ENCODE assay signal across 27 cellular contexts in genomic region chr2:62741954-62742722, GRCh38. TPM values are rescaled to one million over a fixed set of nuclear protein-coding genes. Genes with fewer than 3 reads are reported as not detected.
DNase-seq lines count a peak whose midpoint lies in the region; ATAC-seq and TF ChIP-seq lines count a peak whose summit lies in the region.
"Had no signal": no experiment of that assay in that cellular context is flagged by ENCODE, and none has a peak within 500 bp of the region (broad histone marks: within the 10 kb centered on the region; RNA-seq: fewer than 3 reads in every experiment).

No MANE protein-coding gene starts in this region.

- DNase-seq in AG10803 (ENCODE audit: low read depth) (peak; percentile 80), HFFc6 (peak; percentile 41), adipocyte (ENCODE audit: low read depth) (peak; percentile 16), myocyte (ENCODE audit: low read depth) (peak; percentile 21), NCI-H2081 treated with DMSO at 0.1 percent for 48 hours (lab: John Stamatoyannopoulos, UW) (no peak), GM19238 (ENCODE audit: insufficient read length, low spot score) (no peak), KBM-7 (no peak)
- DNase-seq: activated CD4-positive, alpha-beta T cell treated with anti-CD3 and anti-CD28 coated beads, Interleukin-2, amount 50 U/mL, for 48 hours; activated CD4-positive, CD25-positive, alpha-beta regulatory T cell; activated naive CD8-positive, alpha-beta T cell treated with anti-CD3 and anti-CD28 coated beads for 36 hours; cerebellar nuclear complex; GOT3; head of caudate nucleus; left cardiac atrium; NCI-H1092 treated with DMSO at 0.1 percent for 48 hours; NCI-H1930; NCI-H2227 treated with DMSO at 0.1 percent for 48 hours; NCI-H69; stimulated activated CD4-positive, alpha-beta T cell treated with anti-CD3 and anti-CD28 coated beads, Interleukin-12 subunit alpha, Interleukin-12 subunit beta, amount 100 ng/mL, for 4 hours; stimulated activated CD4-positive, alpha-beta T cell treated with anti-CD3 and anti-CD28 coated beads, Interleukin-4, amount 100 ng/mL, for 24 hours; stimulated activated naive B cell treated with anti-CD40 and anti-IgM and Interleukin-4, amounts not matched to agents 10 μg/mL and 1 μg/mL and 100 μg/mL, for 72 hours had no signal

- peaks cover 56% of the 10 kb centered on the region for H3K4me1 ChIP-seq in adipocyte (ENCODE audit: control insufficient read depth, insufficient read depth, low read length)

- TF ChIP-seq CTCF in AG10803 (conservative IDR thresholded peaks at IDR 0.05; ENCODE audit: low read length) (no peak), HFFc6 (IDR thresholded peaks at IDR 0.05) (no peak)

- no peaks in the 10 kb centered on the region for H3K9me3 Mint-ChIP-seq in HFFc6
- H3K9me3 Mint-ChIP-seq: activated naive CD8-positive, alpha-beta T cell treated with anti-CD3 and anti-CD28 coated beads for 36 hours; activated T-helper 2 cell treated with anti-CD3 and anti-CD28 coated beads, Interferon-gamma antibody, Interleukin-2, Interleukin-4, amounts not matched to agents 10 μg/mL and 5 μg/mL and 100 μg/mL, durations not matched to agents 14 hours and 24 hours and 36 hours; memory B cell; stimulated activated naive B cell treated with anti-CD40 and anti-IgM and Interleukin-4, amounts not matched to agents 10 μg/mL and 1 μg/mL and 100 μg/mL, for 72 hours had no signal

- H3K4me3 ChIP-seq in AG10803 (ENCODE audit: low read length) (no peak overlapping the region), adipocyte (ENCODE audit: low read length) (no peak overlapping the region)
- H3K4me3 ChIP-seq: right atrium auricular region, suprapubic skin had no signal

- no peak for ATAC-seq in HG02852 (IDR thresholded peaks at IDR 0.05; ENCODE audit: unreplicated experiment)
- ATAC-seq: left cardiac atrium; stimulated activated naive B cell treated with anti-CD40 and anti-IgM and Interleukin-4, amounts not matched to agents 10 μg/mL and 1 μg/mL and 100 μg/mL, for 72 hours had no signal

- H3K9ac ChIP-seq in adipocyte (ENCODE audit: low read length) = no peak overlapping the region

- no peaks in the 10 kb centered on the region for H3K27me3 ChIP-seq in adipocyte (replicated peaks; ENCODE audit: control insufficient read depth, insufficient read depth, low read length)
- H3K27me3 ChIP-seq: neutrophil, right atrium auricular region, suprapubic skin had no signal

- no peaks in the 10 kb centered on the region for H3K36me3 ChIP-seq in adipocyte (ENCODE audit: control insufficient read depth, insufficient read depth, low read length, severe bottlenecking)
- H3K36me3 ChIP-seq: neutrophil, right atrium auricular region, suprapubic skin had no signal

- H3K36me3 Mint-ChIP-seq in HFFc6 (ENCODE audit: low read depth) = no peaks in the 10 kb centered on the region
- H3K36me3 Mint-ChIP-seq: activated naive CD8-positive, alpha-beta T cell treated with anti-CD3 and anti-CD28 coated beads for 36 hours; memory B cell had no signal

- no peaks in the 10 kb centered on the region for H3K27me3 Mint-ChIP-seq in HFFc6 (ENCODE audit: insufficient read depth)
- H3K27me3 Mint-ChIP-seq: activated naive CD8-positive, alpha-beta T cell treated with anti-CD3 and anti-CD28 coated beads for 36 hours; memory B cell; stimulated activated naive B cell treated with anti-CD40 and anti-IgM and Interleukin-4, amounts not matched to agents 10 μg/mL and 1 μg/mL and 100 μg/mL, for 72 hours had no signal

- in situ Hi-C loops in KBM-7 (cut with MboI; ENCODE audit: low pct_unique_long_range_greater_than_20kb, low sequenced_read_pairs) = no loop called here

- no peaks in the 10 kb centered on the region for H3K9me3 ChIP-seq in adipocyte (ENCODE audit: control insufficient read depth, low read length)
- H3K9me3 ChIP-seq: neutrophil, right atrium auricular region, suprapubic skin had no signal

- peaks cover 80% of the 10 kb centered on the region for H3K4me1 Mint-ChIP-seq in HFFc6 (ENCODE audit: low read depth)

- H3K27ac Mint-ChIP-seq in HFFc6 = peak overlapping the region; percentile 50
- H3K27ac Mint-ChIP-seq: activated naive CD8-positive, alpha-beta T cell treated with anti-CD3 and anti-CD28 coated beads for 36 hours; activated T-helper 2 cell treated with anti-CD3 and anti-CD28 coated beads, Interferon-gamma antibody, Interleukin-2, Interleukin-4, amounts not matched to agents 10 μg/mL and 5 μg/mL and 100 μg/mL, durations not matched to agents 14 hours and 24 hours and 36 hours; memory B cell; stimulated activated naive B cell treated with anti-CD40 and anti-IgM and Interleukin-4, amounts not matched to agents 10 μg/mL and 1 μg/mL and 100 μg/mL, for 72 hours had no signal

- H3K4me3 Mint-ChIP-seq in HFFc6 = peak overlapping the region; percentile 15
- H3K4me3 Mint-ChIP-seq: activated naive CD8-positive, alpha-beta T cell treated with anti-CD3 and anti-CD28 coated beads for 36 hours; memory B cell; stimulated activated naive B cell treated with anti-CD40 and anti-IgM and Interleukin-4, amounts not matched to agents 10 μg/mL and 1 μg/mL and 100 μg/mL, for 72 hours had no signal

RNA-seq across cellular contexts. Expression of gene EHBP1, which starts 36.6 kb away (rescaled TPM):
- total RNA-seq in HFFc6 (2021; fragmentation: NEBNext Ultra II Directional; extraction: Animal tissue kit (Norgen Biotek cat#: 25700)) = 10 to 100 TPM; 72.7 to 87.3 (median 80.6) TPM
- total RNA-seq in myocyte = 27.6 and 30.0 TPM in 2 replicates
- 20.1 TPM for polyA plus RNA-seq in myocyte (2012)

Comparison
In these comparisons a context has a peak if more than half of its experiments do, and no peak if none do; other contexts are left out.
1. DNase-seq: peak in AG10803 (single experiment), HFFc6 (single experiment), adipocyte (single experiment) and myocyte (single experiment); none in NCI-H2081 treated with DMSO at 0.1 percent for 48 hours (single experiment), GM19238 (single experiment) and KBM-7 (single experiment).